9 cellular contexts compared by ENCODE assay signal in the genomic region with DNA sequence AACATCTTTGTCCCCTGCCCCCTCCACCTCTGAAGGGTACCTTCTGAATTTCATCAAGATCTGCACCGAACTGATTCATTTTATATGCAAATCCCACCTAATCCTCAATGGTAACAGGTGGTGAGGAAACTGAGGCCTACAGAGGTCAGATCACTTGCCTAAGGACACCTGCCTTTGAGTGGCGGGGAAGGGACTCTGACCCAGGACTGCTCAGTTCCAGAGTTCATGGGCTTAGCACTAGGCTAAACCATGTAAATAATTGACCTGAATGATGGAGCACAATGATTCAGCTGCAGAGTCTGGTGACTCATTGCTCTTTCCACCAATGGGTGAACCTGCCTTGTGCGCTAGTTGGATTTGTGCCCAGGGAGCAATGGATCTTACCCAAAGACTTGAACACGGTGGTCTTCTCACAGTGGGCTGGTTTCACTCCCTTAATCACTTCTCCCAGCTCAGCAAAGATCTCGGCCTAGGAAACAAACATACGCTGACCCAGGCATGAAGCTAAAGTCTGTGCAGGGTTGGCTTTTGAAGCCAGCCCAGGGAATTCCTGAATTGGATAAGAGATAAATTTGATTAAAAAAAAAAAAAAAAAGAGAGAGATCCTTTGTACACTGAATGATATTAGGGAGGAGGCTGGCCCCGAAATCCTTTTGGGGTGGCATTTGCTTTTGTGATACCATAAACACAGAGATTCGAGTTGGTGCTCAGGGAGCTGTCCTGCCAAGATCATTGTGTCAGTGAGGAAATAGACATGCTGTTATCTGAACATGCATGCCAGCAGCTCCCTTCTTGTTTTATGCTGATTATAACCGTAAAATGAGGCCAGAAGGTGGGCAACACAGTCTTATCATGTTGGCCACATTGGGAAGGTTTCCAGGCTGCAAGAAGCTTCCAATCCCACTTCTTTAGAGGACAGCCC. TPM values are rescaled to one million over a fixed set of nuclear protein-coding genes. Genes with fewer than 3 reads are reported as not detected.
DNase-seq lines count a peak whose midpoint lies in the region; ATAC-seq, FAIRE-seq and TF ChIP-seq lines count a peak whose summit lies in the region.
"Had no signal": no experiment of that assay in that cellular context is flagged by ENCODE, and none has a peak within 500 bp of the region (broad histone marks: within the 10 kb centered on the region; RNA-seq: fewer than 3 reads in every experiment).

No MANE protein-coding gene starts in this region.

- intact Hi-C loops in posterior vena cava (cut with DNase I): loop anchor here in 1 of 2 donors (5.0 kb wide), 2 partner anchors 351 to 569 kb away; no protein-coding TSS in a partner anchor

- no peak for ATAC-seq in GM18502 (IDR thresholded peaks at IDR 0.05; ENCODE audit: poor library complexity, unreplicated experiment)

- H3K36me3 ChIP-seq in bronchial epithelial cell (ENCODE audit: control insufficient read depth, insufficient read depth, low read length): no peaks in the 10 kb centered on the region
- no peaks in the 10 kb centered on the region for H3K36me3 ChIP-seq in H7 (replicated peaks; ENCODE audit: control insufficient read depth, insufficient read depth, low read length)

- TF ChIP-seq CTCF in bronchial epithelial cell (IDR thresholded peaks at IDR 0.05; ENCODE audit: insufficient read depth, low read length, severe bottlenecking): no peak

- H3K27me3 ChIP-seq in bronchial epithelial cell (ENCODE audit: control insufficient read depth, insufficient read depth, low read length) (peaks cover 2% of the 10 kb centered on the region), H7 (ENCODE audit: control insufficient read depth, insufficient read depth, low read length) (no peaks in the 10 kb centered on the region)

- H3K4me3 ChIP-seq in bronchial epithelial cell (ENCODE audit: low read depth, low read length) (no peak overlapping the region), H7 (ENCODE audit: insufficient read depth, low read depth, low read length) (no peak overlapping the region)

- DNase-seq in COLO829 (ENCODE audit: low spot score): peak; percentile 59
- DNase-seq in HTR-8/SVneo (ENCODE audit: insufficient read length, low spot score): peak; percentile 20
- DNase-seq in bronchial epithelial cell (ENCODE audit: low read depth): peak; percentile 79
- peak; percentile 12 to 82 for DNase-seq in lung microvascular endothelial cell (ENCODE audit: low read depth in 2 of 2)
- no peak for DNase-seq in posterior vena cava (ENCODE audit: low spot score)
- DNase-seq in activated CD4-positive, alpha-beta T cell treated with anti-CD3 and anti-CD28 coated beads, Interleukin-2, amount 50 U/mL, for 1 hour: no peak
- no peak for DNase-seq in H7
- DNase-seq: activated gamma-delta T cell treated with Interleukin-2 at 50 U/mL for 16 hours had no signal

- FAIRE-seq in HTR-8/SVneo (lab: Jason Lieb, UNC): no peak
- FAIRE-seq in bronchial epithelial cell (lab: Jason Lieb, UNC): peak; percentile 43

RNA-seq across cellular contexts. Expression of a gene that starts 17.0 kb away (rescaled TPM):
- 0.79 and 1.2 TPM in 2 replicates for total RNA-seq in bronchial epithelial cell
- total RNA-seq in lung microvascular endothelial cell: not detected in 2 replicates
- total RNA-seq in posterior vena cava: 1 to 10 TPM in 1 of 2 donors, under 1 TPM in 1; 0.93 to 1.0 TPM
- total RNA-seq in H7 (2014; rRNA removed; shearing (Covaris generic)): 7.1 and 7.6 TPM in 2 replicates

RNA-seq across cellular contexts. Expression of a gene that starts 27.6 kb away (rescaled TPM):
- total RNA-seq in bronchial epithelial cell (under 0.01 TPM in 1 of 2 replicates, not detected in the other), lung microvascular endothelial cell (not detected in 2 replicates), posterior vena cava (not detected)
- total RNA-seq in H7 (2014; rRNA removed; shearing (Covaris generic)): not detected in 2 replicates

RNA-seq across cellular contexts. Expression of a gene that starts 49.8 kb away (rescaled TPM):
- not detected in 2 replicates for total RNA-seq in bronchial epithelial cell
- under 0.01 and 0.22 TPM in 2 replicates for total RNA-seq in lung microvascular endothelial cell
- not detected for total RNA-seq in posterior vena cava
- total RNA-seq in H7 (2014; rRNA removed; shearing (Covaris generic)): not detected in 2 replicates

Comparison
In these comparisons a context has a peak if more than half of its experiments do, and no peak if none do; other contexts are left out.
1. DNase-seq: peak in COLO829 (single experiment), HTR-8/SVneo (single experiment), bronchial epithelial cell (single experiment) and lung microvascular endothelial cell (2 of 2); none in posterior vena cava (single experiment), activated CD4-positive, alpha-beta T cell treated with anti-CD3 and anti-CD28 coated beads, Interleukin-2, amount 50 U/mL, for 1 hour (single experiment) and H7 (single experiment).